In genomic region chr15:45594322-45594721, GRCh38 we compare ENCODE assay signal across 19 cellular contexts. TPM values are rescaled to one million over a fixed set of nuclear protein-coding genes. Genes with fewer than 3 reads are reported as not detected.
"Had no signal": no experiment of that assay in that cellular context is flagged by ENCODE, and none has a peak within 500 bp of the region (broad histone marks: within the 10 kb centered on the region; RNA-seq: fewer than 3 reads in every experiment).

No MANE protein-coding gene starts in this region.

- H3K4me3 ChIP-seq: adrenal gland, coronary artery, esophagus squamous epithelium, heart right ventricle, sigmoid colon, tibial nerve had no signal

- H3K27me3 Mint-ChIP-seq: activated naive CD4-positive, alpha-beta T cell treated with anti-CD3 and anti-CD28 coated beads, Interleukin-2, amount 50 U/mL, for 24 hours; brain had no signal

- DNase-seq: activated CD4-positive, alpha-beta T cell treated with anti-CD3 and anti-CD28 coated beads, Interleukin-2, amount 50 U/mL, for 48 hours; activated gamma-delta T cell; adrenal gland; central memory CD4-positive, alpha-beta T cell; effector CD8-positive, alpha-beta T cell; esophagus squamous epithelium; heart right ventricle; occipital lobe; posterior cingulate gyrus; sigmoid colon; stimulated activated naive CD4-positive, alpha-beta T cell treated with Interleukin-2 at 50 U/mL for 16 hours; SW 1271; T-helper 2 cell; WERI-Rb-1 had no signal

- H3K9me3 ChIP-seq: adrenal gland, esophagus squamous epithelium, heart right ventricle, sigmoid colon, tibial nerve had no signal

- H3K27ac ChIP-seq: adrenal gland, coronary artery, esophagus squamous epithelium, heart right ventricle, sigmoid colon, tibial nerve, WERI-Rb-1 had no signal

- H3K27ac Mint-ChIP-seq: activated naive CD4-positive, alpha-beta T cell treated with anti-CD3 and anti-CD28 coated beads, Interleukin-2, amount 50 U/mL, for 24 hours; brain had no signal

- H3K27me3 ChIP-seq: adrenal gland, esophagus squamous epithelium, heart right ventricle, sigmoid colon, tibial nerve had no signal

- H3K4me3 Mint-ChIP-seq: activated naive CD4-positive, alpha-beta T cell treated with anti-CD3 and anti-CD28 coated beads, Interleukin-2, amount 50 U/mL, for 24 hours; brain had no signal

- ATAC-seq: heart right ventricle had no signal

- H3K9me3 Mint-ChIP-seq: activated naive CD4-positive, alpha-beta T cell treated with anti-CD3 and anti-CD28 coated beads, Interleukin-2, amount 50 U/mL, for 24 hours had no signal

- H3K36me3 ChIP-seq: adrenal gland had no signal

RNA-seq across cellular contexts. Expression of gene SQOR, which starts 40.5 kb away (rescaled TPM):
- polyA plus RNA-seq: neural cell had no signal
